In the genomic region with DNA sequence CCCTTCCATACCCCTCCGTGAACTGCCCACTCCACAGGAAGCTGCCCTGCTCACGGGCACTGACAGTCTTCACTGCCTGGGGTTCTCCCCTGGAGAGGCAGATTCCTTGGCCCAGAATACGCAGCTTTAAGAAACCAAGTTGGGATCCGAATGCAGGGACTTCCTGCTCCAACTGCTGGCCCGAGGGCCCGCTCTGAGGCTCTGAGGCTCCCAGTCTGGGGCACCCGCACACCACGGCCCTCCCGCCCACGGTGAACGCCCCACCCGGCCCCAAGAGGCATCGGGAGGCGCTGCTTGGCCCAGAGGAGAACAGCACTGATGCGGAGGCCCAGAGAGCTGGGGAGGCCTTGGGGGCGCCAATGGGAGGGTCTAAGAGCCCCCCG, we compare ENCODE assay signal across 12 cellular contexts. TPM values are rescaled to one million over a fixed set of nuclear protein-coding genes. Genes with fewer than 3 reads are reported as not detected.
DNase-seq lines count a peak whose midpoint lies in the region; ATAC-seq and TF ChIP-seq lines count a peak whose summit lies in the region.
"Had no signal": no experiment of that assay in that cellular context is flagged by ENCODE, and none has a peak within 500 bp of the region (broad histone marks: within the 10 kb centered on the region; RNA-seq: fewer than 3 reads in every experiment).

No MANE protein-coding gene starts in this region.

- H3F3A ChIP-seq in neural progenitor cell (ENCODE audit: low read depth): no peaks in the 10 kb centered on the region

- H3K4me3 ChIP-seq in mammary epithelial cell (replicated peaks in 1 of 3; ENCODE audit: insufficient read depth in 1 of 3, low read depth in 2 of 3, low read length in 3 of 3): no peak overlapping the region
- H3K4me3 ChIP-seq in fibroblast of mammary gland (ENCODE audit: control insufficient read depth, low read depth, low read length): no peak overlapping the region
- H3K4me3 ChIP-seq in neural progenitor cell: no peak overlapping the region
- no peak overlapping the region for H3K4me3 ChIP-seq in upper lobe of right lung

- H4K20me1 ChIP-seq in mammary epithelial cell (ENCODE audit: insufficient read depth, low read length): no peaks in the 10 kb centered on the region
- H4K20me1 ChIP-seq in neural progenitor cell (ENCODE audit: low read depth): peaks cover 5% of the 10 kb centered on the region

- CTCF ChIA-PET in MCF 10A (lab: Yijun Ruan, JAX) (no interaction called here), mammary epithelial cell (lab: Charles Lee; ENCODE audit: low non-redundant PET) (no interaction called here)

- TF ChIP-seq CTCF in MCF 10A (IDR thresholded peaks at IDR 0.05; ENCODE audit: unreplicated experiment) (no peak), mammary epithelial cell (conservative IDR thresholded peaks at IDR 0.05 in 1 of 2, IDR thresholded peaks at IDR 0.05 in 1 of 2; ENCODE audit: extremely low read depth in 1 of 2, insufficient read depth in 1 of 2, low read depth in 1 of 2, low read length in 2 of 2) (no peak), fibroblast of mammary gland (conservative IDR thresholded peaks at IDR 0.05; ENCODE audit: control insufficient read depth, insufficient read depth, low read depth, low read length) (no peak), neural progenitor cell (IDR thresholded peaks at IDR 0.05) (no peak), upper lobe of right lung (IDR thresholded peaks at IDR 0.05) (no peak)

- H3K27me3 Mint-ChIP-seq in MCF 10A (ENCODE audit: insufficient read depth, unreplicated experiment): peaks cover 11% of the 10 kb centered on the region
- peaks cover 13% of the 10 kb centered on the region for H3K27me3 Mint-ChIP-seq in neural progenitor cell (ENCODE audit: insufficient read depth, low read depth)

- intact Hi-C loops in MCF 10A (cut with micrococcal nuclease): no loop called here
- intact Hi-C loops in mammary epithelial cell (cut with micrococcal nuclease): no loop called here
- intact Hi-C loops in upper lobe of right lung (cut with DNase I): no loop called here

- no peak overlapping the region for H2AFZ ChIP-seq in mammary epithelial cell (ENCODE audit: low read depth, low read length)
- no peak overlapping the region for H2AFZ ChIP-seq in neural progenitor cell (replicated peaks)

- peaks cover 31% of the 10 kb centered on the region for H3K27me3 ChIP-seq in mammary epithelial cell (ENCODE audit: insufficient read depth, low read length)
- peaks cover 7% of the 10 kb centered on the region for H3K27me3 ChIP-seq in neural progenitor cell
- no peaks in the 10 kb centered on the region for H3K27me3 ChIP-seq in upper lobe of right lung

- H3K4me3 Mint-ChIP-seq in MCF 10A (ENCODE audit: unreplicated experiment) (no peak overlapping the region), neural progenitor cell (peak overlapping the region; percentile 67)
- H3K4me3 Mint-ChIP-seq: T-helper 1 cell treated with Interleukin-12 subunit alpha and Interleukin-12 subunit beta and Interleukin-4 antibody, amounts not matched to agents 30 μg/mL and 1 μg/mL, for 36 hours had no signal

- H3K9me3 Mint-ChIP-seq in MCF 10A (ENCODE audit: unreplicated experiment) (peaks cover 1% of the 10 kb centered on the region), neural progenitor cell (peaks cover 6% of the 10 kb centered on the region)
- H3K9me3 Mint-ChIP-seq: T-helper 1 cell treated with Interleukin-12 subunit alpha and Interleukin-12 subunit beta and Interleukin-4 antibody, amounts not matched to agents 30 μg/mL and 1 μg/mL, for 36 hours had no signal

- no TSS peak for BruUV-seq in MCF 10A (replicated peaks; lab: Mats Ljungman, UMichigan)
- no TSS peak for BruUV-seq in mammary epithelial cell (replicated peaks; lab: Mats Ljungman, UMichigan)

- dilution Hi-C loops in mammary epithelial cell (cut with HindIII; ENCODE audit: low sequenced_read_pairs): loop anchor here (10.0 kb wide), 1 partner anchor 712 kb away; a partner anchor contains a TSS

- H3K4me2 ChIP-seq in mammary epithelial cell (ENCODE audit: insufficient read depth, low read depth, low read length): no peak overlapping the region
- H3K4me2 ChIP-seq in neural progenitor cell: peak overlapping the region; percentile 43

- H3K9ac ChIP-seq in mammary epithelial cell (ENCODE audit: insufficient read depth, low read length): no peak overlapping the region
- no peak overlapping the region for H3K9ac ChIP-seq in neural progenitor cell

- H3K9me3 ChIP-seq in mammary epithelial cell (replicated peaks; ENCODE audit: insufficient read depth, low read length): no peaks in the 10 kb centered on the region
- H3K9me3 ChIP-seq in neural progenitor cell (ENCODE audit: low read depth): no peaks in the 10 kb centered on the region
- no peaks in the 10 kb centered on the region for H3K9me3 ChIP-seq in upper lobe of right lung

- no peaks in the 10 kb centered on the region for H3K79me2 ChIP-seq in mammary epithelial cell (ENCODE audit: insufficient read depth, low read length)
- no peaks in the 10 kb centered on the region for H3K79me2 ChIP-seq in neural progenitor cell (ENCODE audit: low read depth)

- H3K36me3 Mint-ChIP-seq in MCF 10A (ENCODE audit: insufficient read depth, unreplicated experiment): peaks cover 4% of the 10 kb centered on the region
- no peaks in the 10 kb centered on the region for H3K36me3 Mint-ChIP-seq in neural progenitor cell

- peaks cover 38% of the 10 kb centered on the region for H3K4me1 ChIP-seq in mammary epithelial cell (ENCODE audit: insufficient read depth, low read length)
- H3K4me1 ChIP-seq in neural progenitor cell: peaks cover 13% of the 10 kb centered on the region
- H3K4me1 ChIP-seq in upper lobe of right lung: peaks cover 29% of the 10 kb centered on the region

- 48% methylated on average over 8 of the region's 17 CpGs for WGBS in mammary epithelial cell (ENCODE audit: low coverage, missing lambda C conversion rate)

- no peak for ATAC-seq in upper lobe of right lung

- H3K36me3 ChIP-seq in mammary epithelial cell (ENCODE audit: insufficient read depth, low read length) (no peaks in the 10 kb centered on the region), neural progenitor cell (no peaks in the 10 kb centered on the region), upper lobe of right lung (no peaks in the 10 kb centered on the region)

- DNase-seq in MCF 10A (ENCODE audit: unreplicated experiment): peak; percentile 14
- no peak for DNase-seq in mammary epithelial cell
- peak; percentile 12 for DNase-seq in fibroblast of mammary gland (ENCODE audit: low read depth)
- no peak for DNase-seq in neural progenitor cell (ENCODE audit: low spot score)
- peak; percentile 63 for DNase-seq in upper lobe of right lung
- no peak for DNase-seq in effector CD8-positive, alpha-beta T cell (lab: John Stamatoyannopoulos, UW)
- no peak for DNase-seq in NCI-H1105 treated with DMSO at 0.1 percent for 48 hours (lab: John Stamatoyannopoulos, UW)
- DNase-seq in stimulated activated CD4-positive, alpha-beta T cell treated with anti-CD3 and anti-CD28 coated beads, Interleukin-4, amount 100 ng/mL, for 1 hour: no peak
- DNase-seq: amygdala, NCI-H1436 had no signal

- in situ Hi-C loops in mammary epithelial cell (cut with MboI; ENCODE audit: low sequenced_read_pairs in 2 of 2): no loop called here

- H3K27ac ChIP-seq in mammary epithelial cell (ENCODE audit: insufficient read depth, low read depth, low read length): no peak overlapping the region
- H3K27ac ChIP-seq in neural progenitor cell: no peak overlapping the region
- H3K27ac ChIP-seq in upper lobe of right lung: peak overlapping the region; percentile 72
- H3K27ac ChIP-seq: epithelial cell of prostate had no signal

- no peak overlapping the region for H3K27ac Mint-ChIP-seq in MCF 10A (ENCODE audit: low read depth, unreplicated experiment)
- H3K27ac Mint-ChIP-seq in neural progenitor cell: peak overlapping the region; percentile 86
- H3K27ac Mint-ChIP-seq: T-helper 1 cell treated with Interleukin-12 subunit alpha and Interleukin-12 subunit beta and Interleukin-4 antibody, amounts not matched to agents 30 μg/mL and 1 μg/mL, for 36 hours had no signal

- POLR2A ChIA-PET in MCF 10A (lab: Yijun Ruan, JAX): no interaction called here

- H3K4me1 Mint-ChIP-seq in MCF 10A (ENCODE audit: insufficient read depth, unreplicated experiment) (peaks cover 39% of the 10 kb centered on the region), neural progenitor cell (peaks cover 25% of the 10 kb centered on the region)

RNA-seq across cellular contexts. Expression of a gene that starts 42.3 kb away (rescaled TPM):
- total RNA-seq in MCF 10A (2022) (0.29 and 0.35 TPM in 2 replicates), mammary epithelial cell (under 1 TPM in 1 of 2 donors, not detected in 1; under 0.01 TPM), neural progenitor cell (ENCODE audit: low replicate concordance) (0.45 and 3.3 TPM in 2 replicates), upper lobe of right lung (8.8 TPM)
- 0.01 TPM for polyA plus RNA-seq in mammary epithelial cell
- polyA minus RNA-seq in mammary epithelial cell: not detected

Comparison
In these comparisons a context has a peak if more than half of its experiments do, and no peak if none do; other contexts are left out.
1. DNase-seq: peak in MCF 10A (single experiment), fibroblast of mammary gland (single experiment) and upper lobe of right lung (single experiment); none in mammary epithelial cell (single experiment), neural progenitor cell (single experiment), effector CD8-positive, alpha-beta T cell (single experiment), NCI-H1105 treated with DMSO at 0.1 percent for 48 hours (single experiment) and stimulated activated CD4-positive, alpha-beta T cell treated with anti-CD3 and anti-CD28 coated beads, Interleukin-4, amount 100 ng/mL, for 1 hour (single experiment).